In genomic region chr4:36168127-36168898, GRCh38 we compare ENCODE assay signal across 1 cellular context.
TF ChIP-seq lines count a peak whose summit lies in the region.

No MANE protein-coding gene starts in this region.

TF ChIP-seq in H1, 55 proteins besides CTCF, POLR2A, EP300 and RAD21:
- TF ChIP-seq SP4 (IDR thresholded peaks at IDR 0.05; ENCODE audit: low read length): no peak
- no peak for TF ChIP-seq POU5F1 (IDR thresholded peaks at IDR 0.05; ENCODE audit: low read depth, low read length)
- TF ChIP-seq EZH2 (IDR thresholded peaks at IDR 0.05; ENCODE audit: low read depth, low read length, severe bottlenecking): no peak
- no peak for TF ChIP-seq CEBPB (IDR thresholded peaks at IDR 0.05; ENCODE audit: low read depth, low read length)
- TF ChIP-seq TAF1 (IDR thresholded peaks at IDR 0.05; ENCODE audit: low read depth, low read length): no peak
